17 cellular contexts compared by ENCODE assay signal in genomic region chr2:74817333-74817732, GRCh38. TPM values are rescaled to one million over a fixed set of nuclear protein-coding genes. Genes with fewer than 3 reads are reported as not detected.
A peak's percentile ranks its signal among the peaks of the same experiment; 100 is the strongest.
DNase-seq lines count a peak whose midpoint lies in the region; ATAC-seq and TF ChIP-seq lines count a peak whose summit lies in the region.
"Had no signal": no experiment of that assay in that cellular context is flagged by ENCODE, and none has a peak within 500 bp of the region (broad histone marks: within the 10 kb centered on the region; RNA-seq: fewer than 3 reads in every experiment).

No MANE protein-coding gene starts in this region.

- TF ChIP-seq CTCF in WERI-Rb-1 (IDR thresholded peaks at IDR 0.05; ENCODE audit: low read depth, low read length): no peak
- no peak for TF ChIP-seq CTCF in upper lobe of right lung (IDR thresholded peaks at IDR 0.05)

- H3K4me3 ChIP-seq in WERI-Rb-1 (ENCODE audit: low read depth, low read length): no peak overlapping the region
- H3K4me3 ChIP-seq in naive thymus-derived CD4-positive, alpha-beta T cell (ENCODE audit: low read length): no peak overlapping the region
- no peak overlapping the region for H3K4me3 ChIP-seq in upper lobe of right lung
- H3K4me3 ChIP-seq: stomach had no signal

- H3K36me3 ChIP-seq in WERI-Rb-1 (no peaks in the 10 kb centered on the region), upper lobe of right lung (no peaks in the 10 kb centered on the region)
- H3K36me3 ChIP-seq in naive thymus-derived CD4-positive, alpha-beta T cell (ENCODE audit: control insufficient read depth in 2 of 3, insufficient read depth in 3 of 3, low read length in 3 of 3): no peaks in the 10 kb centered on the region
- H3K36me3 ChIP-seq: stomach had no signal

- H3K4me1 ChIP-seq in naive thymus-derived CD4-positive, alpha-beta T cell (ENCODE audit: control insufficient read depth in 2 of 2, insufficient read depth in 2 of 2, low read length in 2 of 2): no peaks in the 10 kb centered on the region
- H3K4me1 ChIP-seq in upper lobe of right lung: peaks cover 3% of the 10 kb centered on the region

- CTCF ChIA-PET in naive thymus-derived CD4-positive, alpha-beta T cell (lab: Charles Lee): no interaction called here

- POLR2A ChIA-PET in naive thymus-derived CD4-positive, alpha-beta T cell (lab: Charles Lee): no interaction called here

- peaks cover 4 to 14% (median 10%) of the 10 kb centered on the region in 7 donors for H3K4me1 Mint-ChIP-seq in naive thymus-derived CD4-positive, alpha-beta T cell

- H3K9me3 ChIP-seq in WERI-Rb-1 (ENCODE audit: severe bottlenecking): no peaks in the 10 kb centered on the region
- H3K9me3 ChIP-seq in naive thymus-derived CD4-positive, alpha-beta T cell (ENCODE audit: control insufficient read depth in 2 of 3, low read length in 3 of 3): no peaks in the 10 kb centered on the region
- H3K9me3 ChIP-seq in upper lobe of right lung: no peaks in the 10 kb centered on the region
- H3K9me3 ChIP-seq: stomach had no signal

- peak overlapping the region in 2 of 9 donors; percentile 3 to 68 for H3K27ac Mint-ChIP-seq in naive thymus-derived CD4-positive, alpha-beta T cell
- H3K27ac Mint-ChIP-seq: activated T-helper 2 cell treated with anti-CD3 and anti-CD28 coated beads, Interferon-gamma antibody, Interleukin-2, Interleukin-4, amounts not matched to agents 10 μg/mL and 5 μg/mL and 100 μg/mL, durations not matched to agents 14 hours and 24 hours and 36 hours; effector memory CD8-positive, alpha-beta T cell; T-cell had no signal

- H3K27ac ChIP-seq in WERI-Rb-1: peak overlapping the region; percentile 55; the same call in 1 of the 2 replicates
- no peak overlapping the region for H3K27ac ChIP-seq in naive thymus-derived CD4-positive, alpha-beta T cell (ENCODE audit: low read depth, low read length)
- no peak overlapping the region for H3K27ac ChIP-seq in upper lobe of right lung
- H3K27ac ChIP-seq in caudate nucleus (ENCODE audit: low read depth, low read length): no peak overlapping the region
- H3K27ac ChIP-seq: VCaP had no signal

- intact Hi-C loops in left ventricle myocardium superior (cut with micrococcal nuclease) (no loop called here), cardiac septum (cut with DNase I) (no loop called here), upper lobe of right lung (cut with DNase I) (no loop called here)
- intact Hi-C loops in naive thymus-derived CD4-positive, alpha-beta T cell (cut with micrococcal nuclease): no loop called here

- peaks cover 0 to 38% (median 0%) of the 10 kb centered on the region in 5 donors for H3K27me3 Mint-ChIP-seq in naive thymus-derived CD4-positive, alpha-beta T cell

- DNase-seq in left ventricle myocardium superior (no peak), cardiac septum (ENCODE audit: low spot score) (no peak), WERI-Rb-1 (no peak), upper lobe of right lung (no peak), NCI-H774 (lab: John Stamatoyannopoulos, UW) (no peak), caudate nucleus (lab: John Stamatoyannopoulos, UW) (no peak)
- no peak for DNase-seq in naive thymus-derived CD4-positive, alpha-beta T cell
- DNase-seq: effector memory CD8-positive, alpha-beta T cell; H9; NCI-H2081; NCI-H526; stimulated activated CD4-positive, alpha-beta T cell treated with anti-CD3 and anti-CD28 coated beads, Interleukin-15, amount 100 ng/mL, for 24 hours; stomach; T-cell had no signal

- H3K36me3 Mint-ChIP-seq in naive thymus-derived CD4-positive, alpha-beta T cell: no peaks in the 10 kb centered on the region
- H3K36me3 Mint-ChIP-seq: T-cell had no signal

- H3K27me3 ChIP-seq in WERI-Rb-1 (ENCODE audit: insufficient read depth, low read depth, severe bottlenecking) (no peaks in the 10 kb centered on the region), upper lobe of right lung (no peaks in the 10 kb centered on the region)
- no peaks in the 10 kb centered on the region for H3K27me3 ChIP-seq in naive thymus-derived CD4-positive, alpha-beta T cell (ENCODE audit: control insufficient read depth in 2 of 2, insufficient read depth in 2 of 2, low read length in 2 of 2)
- H3K27me3 ChIP-seq: stomach had no signal

- ATAC-seq in left ventricle myocardium superior (peak; percentile 45), upper lobe of right lung (peak; percentile 72), GM18870 (IDR thresholded peaks at IDR 0.05; ENCODE audit: unreplicated experiment) (no peak)
- ATAC-seq in naive thymus-derived CD4-positive, alpha-beta T cell: peak; percentile 54
- ATAC-seq: effector memory CD8-positive, alpha-beta T cell; T-cell had no signal

- no peak overlapping the region for H3K4me3 Mint-ChIP-seq in naive thymus-derived CD4-positive, alpha-beta T cell
- H3K4me3 Mint-ChIP-seq: effector memory CD8-positive, alpha-beta T cell; H9; T-cell had no signal

- no peaks in the 10 kb centered on the region for H3K9me3 Mint-ChIP-seq in naive thymus-derived CD4-positive, alpha-beta T cell
- H3K9me3 Mint-ChIP-seq: activated T-helper 2 cell treated with anti-CD3 and anti-CD28 coated beads, Interferon-gamma antibody, Interleukin-2, Interleukin-4, amounts not matched to agents 10 μg/mL and 5 μg/mL and 100 μg/mL, durations not matched to agents 14 hours and 24 hours and 36 hours; effector memory CD8-positive, alpha-beta T cell; H9; T-cell had no signal

RNA-seq across cellular contexts. Expression of gene HK2, which starts 16.6 kb away (rescaled TPM):
- total RNA-seq in left ventricle myocardium superior (3.8 TPM), cardiac septum (15.5 TPM), upper lobe of right lung (77.1 TPM)
- 10 to 100 TPM; 11.1 to 74.6 (median 17.7) TPM for total RNA-seq in naive thymus-derived CD4-positive, alpha-beta T cell
- polyA plus RNA-seq in naive thymus-derived CD4-positive, alpha-beta T cell: 1 to 10 TPM; 3.6 to 6.3 TPM
